Comparison of ENCODE assay signal across 2 cellular contexts in the genomic region with DNA sequence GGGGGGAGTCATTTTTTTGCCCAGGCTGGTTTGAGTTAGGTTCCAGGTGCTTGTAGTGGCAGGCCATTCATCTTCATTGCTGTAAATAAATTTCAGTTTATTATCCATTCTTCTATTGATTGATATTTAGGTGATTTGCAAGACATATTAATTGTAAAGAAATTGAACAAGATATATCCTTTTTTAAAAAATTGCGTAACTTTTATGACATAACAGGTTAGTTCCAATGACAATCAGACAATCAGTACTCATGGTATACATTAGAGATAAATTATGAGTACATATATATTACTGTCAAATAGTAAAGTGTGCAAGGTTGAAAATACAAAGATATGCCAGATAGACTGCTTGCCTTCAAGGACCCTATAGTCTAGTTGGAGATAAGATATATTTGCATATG.
TF ChIP-seq lines count a peak whose summit lies in the region.

No MANE protein-coding gene starts in this region.

TF ChIP-seq in IMR-90, 13 proteins besides CTCF, POLR2A, EP300 and RAD21 (continued from another document):
- TF ChIP-seq, protein P1, sequence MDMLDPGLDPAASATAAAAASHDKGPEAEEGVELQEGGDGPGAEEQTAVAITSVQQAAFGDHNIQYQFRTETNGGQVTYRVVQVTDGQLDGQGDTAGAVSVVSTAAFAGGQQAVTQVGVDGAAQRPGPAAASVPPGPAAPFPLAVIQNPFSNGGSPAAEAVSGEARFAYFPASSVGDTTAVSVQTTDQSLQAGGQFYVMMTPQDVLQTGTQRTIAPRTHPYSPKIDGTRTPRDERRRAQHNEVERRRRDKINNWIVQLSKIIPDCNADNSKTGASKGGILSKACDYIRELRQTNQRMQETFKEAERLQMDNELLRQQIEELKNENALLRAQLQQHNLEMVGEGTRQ (IDR thresholded peaks at IDR 0.05; ENCODE audit: low read depth, low read length): no peak
- no peak for TF ChIP-seq SMC3 (IDR thresholded peaks at IDR 0.05; ENCODE audit: low read depth, low read length)
TF ChIP-seq in IMR-90: peak in this region for 1.

TF ChIP-seq in WTC11, 78 proteins besides CTCF, POLR2A, EP300 and RAD21 (continued from another document):
- TF ChIP-seq, protein P2, sequence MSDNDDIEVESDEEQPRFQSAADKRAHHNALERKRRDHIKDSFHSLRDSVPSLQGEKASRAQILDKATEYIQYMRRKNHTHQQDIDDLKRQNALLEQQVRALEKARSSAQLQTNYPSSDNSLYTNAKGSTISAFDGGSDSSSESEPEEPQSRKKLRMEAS (CRISPR knock-in tag; IDR thresholded peaks at IDR 0.05): no peak
- TF ChIP-seq, protein P3, sequence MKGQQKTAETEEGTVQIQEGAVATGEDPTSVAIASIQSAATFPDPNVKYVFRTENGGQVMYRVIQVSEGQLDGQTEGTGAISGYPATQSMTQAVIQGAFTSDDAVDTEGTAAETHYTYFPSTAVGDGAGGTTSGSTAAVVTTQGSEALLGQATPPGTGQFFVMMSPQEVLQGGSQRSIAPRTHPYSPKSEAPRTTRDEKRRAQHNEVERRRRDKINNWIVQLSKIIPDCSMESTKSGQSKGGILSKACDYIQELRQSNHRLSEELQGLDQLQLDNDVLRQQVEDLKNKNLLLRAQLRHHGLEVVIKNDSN (CRISPR knock-in tag; IDR thresholded peaks at IDR 0.05): no peak
- TF ChIP-seq, protein P4, sequence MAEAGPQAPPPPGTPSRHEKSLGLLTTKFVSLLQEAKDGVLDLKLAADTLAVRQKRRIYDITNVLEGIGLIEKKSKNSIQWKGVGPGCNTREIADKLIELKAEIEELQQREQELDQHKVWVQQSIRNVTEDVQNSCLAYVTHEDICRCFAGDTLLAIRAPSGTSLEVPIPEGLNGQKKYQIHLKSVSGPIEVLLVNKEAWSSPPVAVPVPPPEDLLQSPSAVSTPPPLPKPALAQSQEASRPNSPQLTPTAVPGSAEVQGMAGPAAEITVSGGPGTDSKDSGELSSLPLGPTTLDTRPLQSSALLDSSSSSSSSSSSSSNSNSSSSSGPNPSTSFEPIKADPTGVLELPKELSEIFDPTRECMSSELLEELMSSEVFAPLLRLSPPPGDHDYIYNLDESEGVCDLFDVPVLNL (CRISPR knock-in tag; IDR thresholded peaks at IDR 0.05; ENCODE audit: borderline replicate concordance, low read depth): no peak
- TF ChIP-seq, protein P5, sequence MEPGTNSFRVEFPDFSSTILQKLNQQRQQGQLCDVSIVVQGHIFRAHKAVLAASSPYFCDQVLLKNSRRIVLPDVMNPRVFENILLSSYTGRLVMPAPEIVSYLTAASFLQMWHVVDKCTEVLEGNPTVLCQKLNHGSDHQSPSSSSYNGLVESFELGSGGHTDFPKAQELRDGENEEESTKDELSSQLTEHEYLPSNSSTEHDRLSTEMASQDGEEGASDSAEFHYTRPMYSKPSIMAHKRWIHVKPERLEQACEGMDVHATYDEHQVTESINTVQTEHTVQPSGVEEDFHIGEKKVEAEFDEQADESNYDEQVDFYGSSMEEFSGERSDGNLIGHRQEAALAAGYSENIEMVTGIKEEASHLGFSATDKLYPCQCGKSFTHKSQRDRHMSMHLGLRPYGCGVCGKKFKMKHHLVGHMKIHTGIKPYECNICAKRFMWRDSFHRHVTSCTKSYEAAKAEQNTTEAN (CRISPR knock-in tag; IDR thresholded peaks at IDR 0.05): no peak
- TF ChIP-seq ELF4 (CRISPR knock-in tag; IDR thresholded peaks at IDR 0.05; ENCODE audit: low read depth): no peak
- TF ChIP-seq ZNF121 (CRISPR knock-in tag; IDR thresholded peaks at IDR 0.05): no peak
- no peak for TF ChIP-seq SP1 (CRISPR knock-in tag; conservative IDR thresholded peaks at IDR 0.05)
- no peak for TF ChIP-seq KAT7 (CRISPR knock-in tag; IDR thresholded peaks at IDR 0.05; ENCODE audit: borderline replicate concordance)
- no peak for TF ChIP-seq GTF2I (CRISPR knock-in tag; conservative IDR thresholded peaks at IDR 0.05)
- TF ChIP-seq JAZF1 (CRISPR knock-in tag; IDR thresholded peaks at IDR 0.05): no peak
- TF ChIP-seq ZNF671 (CRISPR knock-in tag; IDR thresholded peaks at IDR 0.05): no peak
- TF ChIP-seq TEAD4 (CRISPR knock-in tag; IDR thresholded peaks at IDR 0.05): no peak
- no peak for TF ChIP-seq RELA (CRISPR knock-in tag; IDR thresholded peaks at IDR 0.05; ENCODE audit: borderline replicate concordance)
- TF ChIP-seq ATF1 (CRISPR knock-in tag; IDR thresholded peaks at IDR 0.05): no peak
